28 cellular contexts compared by ENCODE assay signal in the genomic region with DNA sequence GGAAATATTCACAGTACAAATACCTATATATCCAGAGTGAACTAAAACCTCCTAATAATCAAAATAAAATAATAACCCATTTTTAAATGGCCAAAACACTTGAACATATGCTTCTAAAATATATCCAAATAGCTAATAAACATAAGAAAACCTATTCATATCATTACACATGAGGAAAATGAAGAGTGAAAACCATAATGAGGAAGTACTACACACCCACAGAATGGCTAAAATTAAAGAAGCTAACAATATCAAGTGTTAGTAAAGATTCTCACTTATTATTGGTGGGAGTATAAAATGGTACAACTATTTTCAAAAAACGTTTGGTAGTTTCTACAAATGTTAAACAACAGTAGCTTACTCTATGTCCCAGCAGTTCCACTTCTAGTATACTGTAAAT.
"Had no signal": no experiment of that assay in that cellular context is flagged by ENCODE, and none has a peak within 500 bp of the region (broad histone marks: within the 10 kb centered on the region; RNA-seq: fewer than 3 reads in every experiment).

No MANE protein-coding gene starts in this region.

- H3K9me3 Mint-ChIP-seq: activated B cell treated with CpG ODN at 0.5 μM for 24 hours; activated CD4-positive, alpha-beta memory T cell treated with anti-CD3 and anti-CD28 coated beads for 36 hours; activated CD4-positive, alpha-beta T cell treated with anti-CD3 and anti-CD28 coated beads, Interleukin-2, amount 10 ng/mL, durations not matched to agents 7 days and 5 days; activated naive CD8-positive, alpha-beta T cell treated with anti-CD3 and anti-CD28 coated beads, Interleukin-2, amount 10 ng/mL, durations not matched to agents 7 days and 5 days; activated T-helper 17 cell treated with anti-CD3 and anti-CD28 coated beads, Interleukin-2, amount 50 U/mL, for 72 hours had no signal

- H3K27ac Mint-ChIP-seq: activated B cell treated with CpG ODN at 0.5 μM for 24 hours; activated CD4-positive, alpha-beta memory T cell treated with anti-CD3 and anti-CD28 coated beads for 36 hours; activated CD4-positive, alpha-beta T cell treated with anti-CD3 and anti-CD28 coated beads, Interleukin-2, amount 10 ng/mL, durations not matched to agents 7 days and 5 days; activated naive CD8-positive, alpha-beta T cell treated with anti-CD3 and anti-CD28 coated beads, Interleukin-2, amount 10 ng/mL, durations not matched to agents 7 days and 5 days; activated T-helper 17 cell treated with anti-CD3 and anti-CD28 coated beads, Interleukin-2, amount 50 U/mL, for 72 hours; T-cell had no signal

- H3K4me3 ChIP-seq: adrenal gland, coronary artery, SK-N-MC had no signal

- FAIRE-seq: TTC549 had no signal

- H3K27me3 ChIP-seq: adrenal gland had no signal

- H3K27ac ChIP-seq: adrenal gland, coronary artery, SK-N-MC had no signal

- H3K9me3 ChIP-seq: adrenal gland had no signal

- ATAC-seq: activated T-helper 17 cell treated with anti-CD3 and anti-CD28 coated beads, Interleukin-2, amount 50 U/mL, for 72 hours; T-cell had no signal

- H3K36me3 ChIP-seq: adrenal gland had no signal

- H3K27me3 Mint-ChIP-seq: activated B cell treated with CpG ODN at 0.5 μM for 24 hours; activated CD4-positive, alpha-beta memory T cell treated with anti-CD3 and anti-CD28 coated beads for 36 hours; activated CD4-positive, alpha-beta T cell treated with anti-CD3 and anti-CD28 coated beads, Interleukin-2, amount 10 ng/mL, durations not matched to agents 7 days and 5 days; activated naive CD8-positive, alpha-beta T cell treated with anti-CD3 and anti-CD28 coated beads, Interleukin-2, amount 10 ng/mL, durations not matched to agents 7 days and 5 days; activated T-helper 17 cell treated with anti-CD3 and anti-CD28 coated beads, Interleukin-2, amount 50 U/mL, for 72 hours had no signal

- H3K4me3 Mint-ChIP-seq: activated B cell treated with CpG ODN at 0.5 μM for 24 hours; activated CD4-positive, alpha-beta memory T cell treated with anti-CD3 and anti-CD28 coated beads for 36 hours; activated CD4-positive, alpha-beta T cell treated with anti-CD3 and anti-CD28 coated beads, Interleukin-2, amount 10 ng/mL, durations not matched to agents 7 days and 5 days; activated naive CD8-positive, alpha-beta T cell treated with anti-CD3 and anti-CD28 coated beads, Interleukin-2, amount 10 ng/mL, durations not matched to agents 7 days and 5 days; activated T-helper 17 cell treated with anti-CD3 and anti-CD28 coated beads, Interleukin-2, amount 50 U/mL, for 72 hours; T-cell had no signal

- H3K4me1 ChIP-seq: adrenal gland had no signal

- H3K36me3 Mint-ChIP-seq: activated CD4-positive, alpha-beta memory T cell treated with anti-CD3 and anti-CD28 coated beads for 36 hours; activated naive CD8-positive, alpha-beta T cell treated with anti-CD3 and anti-CD28 coated beads, Interleukin-2, amount 10 ng/mL, durations not matched to agents 7 days and 5 days; T-cell had no signal

- DNase-seq: activated B cell treated with CpG ODN at 0.5 μM for 24 hours; activated CD4-positive, alpha-beta memory T cell treated with anti-CD3 and anti-CD28 coated beads for 36 hours; activated CD4-positive, alpha-beta T cell treated with anti-CD3 and anti-CD28 coated beads for 1 hour; activated CD4-positive, alpha-beta T cell treated with anti-CD3 and anti-CD28 coated beads, Interleukin-2, amount 10 ng/mL, durations not matched to agents 7 days and 5 days; activated gamma-delta T cell; activated naive CD4-positive, alpha-beta T cell treated with anti-CD3 and anti-CD28 coated beads, Interleukin-2, amount 50 U/mL, for 16 hours; activated naive CD8-positive, alpha-beta T cell treated with anti-CD3 and anti-CD28 coated beads, Interleukin-2, amount 10 ng/mL, durations not matched to agents 7 days and 5 days; activated T-cell treated with anti-CD3 and anti-CD28 coated beads for 4 hours; activated T-cell treated with anti-CD3 and anti-CD28 coated beads, Interleukin-2, amount 50 U/mL, for 48 hours; adrenal gland; anterior cingulate cortex; cerebellar nuclear complex; NCI-H1105; NCI-H1436; NCI-H1694 treated with DMSO at 0.1 percent for 48 hours; NCI-H2029 treated with DMSO at 0.1 percent for 48 hours; NCI-H345; NCI-H510A; NCI-H526 treated with DMSO at 0.1 percent for 48 hours; NCI-H82; SIG-M5; T-cell; T-helper 2 cell; T1000 had no signal

- H3K4me1 Mint-ChIP-seq: activated B cell treated with CpG ODN at 0.5 μM for 24 hours; activated CD4-positive, alpha-beta T cell treated with anti-CD3 and anti-CD28 coated beads, Interleukin-2, amount 10 ng/mL, durations not matched to agents 7 days and 5 days; activated T-helper 17 cell treated with anti-CD3 and anti-CD28 coated beads, Interleukin-2, amount 50 U/mL, for 72 hours; T-cell had no signal
